In genomic region chr18:58013241-58014211, GRCh38 we compare ENCODE assay signal across 15 cellular contexts. TPM values are rescaled to one million over a fixed set of nuclear protein-coding genes. Genes with fewer than 3 reads are reported as not detected.
DNase-seq lines count a peak whose midpoint lies in the region; ATAC-seq, FAIRE-seq and TF ChIP-seq lines count a peak whose summit lies in the region.
"Had no signal": no experiment of that assay in that cellular context is flagged by ENCODE, and none has a peak within 500 bp of the region (broad histone marks: within the 10 kb centered on the region; RNA-seq: fewer than 3 reads in every experiment).

No MANE protein-coding gene starts in this region.

- intact Hi-C loops in mammary epithelial cell (cut with micrococcal nuclease), result no loop called here
- intact Hi-C loops in right lobe of liver (cut with DNase I), result no loop called here
- intact Hi-C loops in heart left ventricle (cut with DNase I), result no loop called here

- H3K27ac ChIP-seq in mammary epithelial cell (ENCODE audit: insufficient read depth, low read depth, low read length) (peak overlapping the region; percentile 61), right lobe of liver (peak overlapping the region; percentile 52 to 63 (median 63)), heart left ventricle (no peak overlapping the region)
- H3K27ac ChIP-seq: BLaER1, KMS-11, SK-N-MC, tibial nerve had no signal

- DNase-seq in D721Med (ENCODE audit: insufficient read length, low spot score), result no peak
- DNase-seq in HuH-7.5 (ENCODE audit: low spot score), result peak; percentile 25
- DNase-seq in mammary epithelial cell, result peak; percentile 66
- DNase-seq in right lobe of liver, result peak in 1 of 3 donors; percentile 48
- DNase-seq in retina, result no peak
- no peak for DNase-seq in NCI-H1048 (lab: John Stamatoyannopoulos, UW)
- DNase-seq in heart left ventricle, result no peak
- DNase-seq: activated CD4-positive, alpha-beta T cell treated with anti-CD3 and anti-CD28 coated beads, Interleukin-2, amount 50 U/mL, for 1 hour; activated gamma-delta T cell treated with Interleukin-2 at 50 U/mL for 16 hours; GOT3 had no signal

- H3K4me1 ChIP-seq in mammary epithelial cell (ENCODE audit: insufficient read depth, low read length) (peaks cover 27% of the 10 kb centered on the region), right lobe of liver (peaks cover 0 to 18% (median 3%) of the 10 kb centered on the region in 4 donors), heart left ventricle (no peaks in the 10 kb centered on the region)
- H3K4me1 ChIP-seq: tibial nerve had no signal

- no peaks in the 10 kb centered on the region for H3K36me3 ChIP-seq in mammary epithelial cell (ENCODE audit: insufficient read depth, low read length)
- no peaks in the 10 kb centered on the region for H3K36me3 ChIP-seq in right lobe of liver
- H3K36me3 ChIP-seq in heart left ventricle, result no peaks in the 10 kb centered on the region
- H3K36me3 ChIP-seq: BLaER1, tibial nerve had no signal

- H3K9me3 ChIP-seq in mammary epithelial cell (replicated peaks; ENCODE audit: insufficient read depth, low read length), result no peaks in the 10 kb centered on the region
- H3K9me3 ChIP-seq in right lobe of liver, result no peaks in the 10 kb centered on the region
- H3K9me3 ChIP-seq in heart left ventricle, result peaks cover 0 to 14% (median 2%) of the 10 kb centered on the region in 12 donors

- ATAC-seq in right lobe of liver (peak; percentile 88 to 95 (median 92)), GM18870 (IDR thresholded peaks at IDR 0.05; ENCODE audit: unreplicated experiment) (no peak), heart left ventricle (no peak)

- TF ChIP-seq POLR2A in right lobe of liver (IDR thresholded peaks at IDR 0.05) (no peak), heart left ventricle (IDR thresholded peaks at IDR 0.05) (no peak)

- peak overlapping the region; percentile 30 for H2AFZ ChIP-seq in mammary epithelial cell (ENCODE audit: low read depth, low read length)

- dilution Hi-C loops in mammary epithelial cell (cut with HindIII; ENCODE audit: low sequenced_read_pairs), result no loop called here

- H3K4me3 ChIP-seq in mammary epithelial cell (replicated peaks in 1 of 3; ENCODE audit: insufficient read depth in 1 of 3, low read depth in 2 of 3, low read length in 3 of 3), result no peak overlapping the region
- no peak overlapping the region for H3K4me3 ChIP-seq in right lobe of liver
- H3K4me3 ChIP-seq in heart left ventricle, result no peak overlapping the region
- H3K4me3 ChIP-seq: BLaER1, SK-N-MC, tibial nerve had no signal

- peak; percentile 91 for FAIRE-seq in D721Med (lab: Jason Lieb, UNC)

- H3K79me2 ChIP-seq in mammary epithelial cell (ENCODE audit: insufficient read depth, low read length), result no peaks in the 10 kb centered on the region

- 51% methylated on average over 8 of the region's 8 CpGs for WGBS in mammary epithelial cell (ENCODE audit: low coverage, missing lambda C conversion rate)
- WGBS in right lobe of liver (ENCODE audit: insufficient coverage, low coverage, low lambda C conversion rate, missing lambda C conversion rate), result 22% methylated on average over 7 of the region's 8 CpGs
- 58 to 67% (median 65%) methylated on average over 8 of the region's 8 CpGs for WGBS in heart left ventricle, 4 donors

- CTCF ChIA-PET in mammary epithelial cell (lab: Charles Lee; ENCODE audit: low non-redundant PET), result interaction anchor here (0.7 kb wide), 2 partner anchors 54 to 111 kb away, joined by 3 read pairs; no protein-coding TSS in a partner anchor

- TF ChIP-seq CTCF in D721Med (IDR thresholded peaks at IDR 0.05; ENCODE audit: insufficient read depth, missing control alignments), result no peak
- TF ChIP-seq CTCF in mammary epithelial cell (conservative IDR thresholded peaks at IDR 0.05 in 1 of 2, IDR thresholded peaks at IDR 0.05 in 1 of 2; ENCODE audit: extremely low read depth in 1 of 2, insufficient read depth in 1 of 2, low read depth in 1 of 2, low read length in 2 of 2), result no peak
- no peak for TF ChIP-seq CTCF in right lobe of liver (IDR thresholded peaks at IDR 0.05)
- no peak for TF ChIP-seq CTCF in heart left ventricle (IDR thresholded peaks at IDR 0.05)

- H3K4me2 ChIP-seq in mammary epithelial cell (ENCODE audit: insufficient read depth, low read depth, low read length), result peak overlapping the region; percentile 50
- H3K4me2 ChIP-seq: BLaER1, KMS-11 had no signal

- H4K20me1 ChIP-seq in mammary epithelial cell (ENCODE audit: insufficient read depth, low read length), result no peaks in the 10 kb centered on the region
- H4K20me1 ChIP-seq: BLaER1 had no signal

- in situ Hi-C loops in mammary epithelial cell (cut with MboI; ENCODE audit: low sequenced_read_pairs in 2 of 2), result no loop called here

- BruUV-seq in mammary epithelial cell (replicated peaks; lab: Mats Ljungman, UMichigan), result no TSS peak

- H3K9ac ChIP-seq in mammary epithelial cell (ENCODE audit: insufficient read depth, low read length), result no peak overlapping the region
- H3K9ac ChIP-seq: BLaER1, KMS-11 had no signal

- H3K27me3 ChIP-seq in mammary epithelial cell (ENCODE audit: insufficient read depth, low read length) (no peaks in the 10 kb centered on the region), right lobe of liver (no peaks in the 10 kb centered on the region), heart left ventricle (no peaks in the 10 kb centered on the region)
- H3K27me3 ChIP-seq: BLaER1, tibial nerve had no signal

RNA-seq across cellular contexts. Expression of gene NEDD4L, which starts 30.5 kb away (rescaled TPM):
- total RNA-seq in mammary epithelial cell (100 to 1,000 TPM; 145 to 148 TPM), right lobe of liver (10 to 100 TPM; 21.5 to 41.0 (median 33.2) TPM), heart left ventricle (10 to 100 TPM; 33.8 to 64.1 (median 54.9) TPM)
- polyA plus RNA-seq in mammary epithelial cell (48.4 TPM), heart left ventricle (10 to 100 TPM; 14.7 to 20.5 TPM)
- 144 TPM for polyA minus RNA-seq in mammary epithelial cell

Comparison
In these comparisons a context has a peak if more than half of its experiments do, and no peak if none do; other contexts are left out.
1. DNase-seq: peak in HuH-7.5 (single experiment) and mammary epithelial cell (single experiment); none in D721Med (single experiment), retina (single experiment), NCI-H1048 (single experiment) and heart left ventricle (0 of 5).
2. H3K27ac ChIP-seq: peak in mammary epithelial cell (single experiment) and right lobe of liver (3 of 3); none in heart left ventricle (0 of 12).
3. ATAC-seq: peak in right lobe of liver (4 of 4); none in GM18870 (single experiment) and heart left ventricle (0 of 4).